ENCODE assay signal across 12 cellular contexts in genomic region chr5:172839669-172840068, GRCh38. TPM values are rescaled to one million over a fixed set of nuclear protein-coding genes. Genes with fewer than 3 reads are reported as not detected.
DNase-seq lines count a peak whose midpoint lies in the region; ATAC-seq and TF ChIP-seq lines count a peak whose summit lies in the region.
"Had no signal": no experiment of that assay in that cellular context is flagged by ENCODE, and none has a peak within 500 bp of the region (broad histone marks: within the 10 kb centered on the region; RNA-seq: fewer than 3 reads in every experiment).

No MANE protein-coding gene starts in this region.

- no peak overlapping the region for H3K4me3 Mint-ChIP-seq in endothelial cell (ENCODE audit: unreplicated experiment)
- H3K4me3 Mint-ChIP-seq: activated CD8-positive, alpha-beta T cell treated with anti-CD3 and anti-CD28 coated beads, Interleukin-2, amount 10 ng/mL, durations not matched to agents 7 days and 5 days had no signal

- no peak for TF ChIP-seq EP300 in sigmoid colon (IDR thresholded peaks at IDR 0.05)

- H3K4me1 ChIP-seq in BLaER1 (peaks cover 87% of the 10 kb centered on the region), Panc1 (ENCODE audit: control insufficient read depth, insufficient read depth, low read length) (peaks cover 44% of the 10 kb centered on the region), right atrium auricular region (peaks cover 0 to 46% of the 10 kb centered on the region in 2 donors), sigmoid colon (peaks cover 0 to 64% (median 56%) of the 10 kb centered on the region in 4 donors)

- H3K36me3 ChIP-seq in BLaER1, result peaks cover 74% of the 10 kb centered on the region
- peaks cover 8% of the 10 kb centered on the region; the same call in 1 of the 2 replicates for H3K36me3 ChIP-seq in Panc1 (ENCODE audit: control insufficient read depth, insufficient read depth, low read length)
- H3K36me3 ChIP-seq in right atrium auricular region, result no peaks in the 10 kb centered on the region
- H3K36me3 ChIP-seq in sigmoid colon, result no peaks in the 10 kb centered on the region

- 34 to 63% methylated on average over 5 of the region's 5 CpGs for WGBS in sigmoid colon, 2 donors

- H3K9me3 ChIP-seq in BLaER1 (no peaks in the 10 kb centered on the region), Panc1 (ENCODE audit: control insufficient read depth, insufficient read depth, low read depth, low read length) (no peaks in the 10 kb centered on the region), right atrium auricular region (no peaks in the 10 kb centered on the region), sigmoid colon (no peaks in the 10 kb centered on the region)

- ATAC-seq in Panc1, result no peak
- no peak for ATAC-seq in GM21515 (IDR thresholded peaks at IDR 0.05; ENCODE audit: unreplicated experiment)
- ATAC-seq in HG03565 (IDR thresholded peaks at IDR 0.05; ENCODE audit: unreplicated experiment), result no peak
- ATAC-seq: activated CD8-positive, alpha-beta T cell treated with anti-CD3 and anti-CD28 coated beads, Interleukin-2, amount 10 ng/mL, durations not matched to agents 7 days and 5 days had no signal

- POLR2A ChIA-PET in Panc1 (lab: Charles Lee), result interaction anchor here (0.6 kb wide), 1 partner anchor 96 kb away, joined by 6 read pairs; no protein-coding TSS in a partner anchor

- H3K4me3 ChIP-seq in BLaER1, result peak overlapping the region; percentile 25; the same call in 1 of the 2 replicates
- H3K4me3 ChIP-seq in Panc1 (ENCODE audit: low read depth in 2 of 2, low read length in 2 of 2), result no peak overlapping the region
- H3K4me3 ChIP-seq in right atrium auricular region, result no peak overlapping the region
- H3K4me3 ChIP-seq in sigmoid colon, result no peak overlapping the region

- H3K27ac ChIP-seq in BLaER1 (peak overlapping the region; percentile 93), Panc1 (ENCODE audit: low read length) (peak overlapping the region; percentile 74), right atrium auricular region (peak overlapping the region; percentile 46 to 63), sigmoid colon (peak overlapping the region; percentile 76 to 96 (median 92))

- BruUV-seq in Panc1 (replicated peaks; lab: Mats Ljungman, UMichigan), result TSS peak; percentile 39

- H4K20me1 ChIP-seq in BLaER1, result peaks cover 16% of the 10 kb centered on the region

- H3K4me1 Mint-ChIP-seq in endothelial cell (ENCODE audit: unreplicated experiment), result peaks cover 9% of the 10 kb centered on the region

- peak overlapping the region; percentile 71 for H3K9ac ChIP-seq in BLaER1

- H3K36me3 Mint-ChIP-seq in endothelial cell (ENCODE audit: low read depth, unreplicated experiment), result peaks cover 6% of the 10 kb centered on the region

- no peak for TF ChIP-seq CTCF in Panc1 (IDR thresholded peaks at IDR 0.05)
- no peak for TF ChIP-seq CTCF in right atrium auricular region (IDR thresholded peaks at IDR 0.05)
- TF ChIP-seq CTCF in sigmoid colon (IDR thresholded peaks at IDR 0.05), result no peak
- no peak for TF ChIP-seq CTCF in endothelial cell (IDR thresholded peaks at IDR 0.05; ENCODE audit: unreplicated experiment)

- H3K27me3 ChIP-seq in BLaER1 (no peaks in the 10 kb centered on the region), Panc1 (ENCODE audit: control insufficient read depth, insufficient read depth, low read length) (no peaks in the 10 kb centered on the region), right atrium auricular region (no peaks in the 10 kb centered on the region), sigmoid colon (no peaks in the 10 kb centered on the region)

- H3K4me2 ChIP-seq in BLaER1, result peak overlapping the region; percentile 99

- CTCF ChIA-PET in Panc1 (lab: Charles Lee), result no interaction called here

- no peaks in the 10 kb centered on the region for H3K27me3 Mint-ChIP-seq in endothelial cell (ENCODE audit: unreplicated experiment)

- no peak for TF ChIP-seq POLR2A in sigmoid colon (IDR thresholded peaks at IDR 0.05)

- H3K27ac Mint-ChIP-seq in endothelial cell (ENCODE audit: unreplicated experiment), result no peak overlapping the region
- H3K27ac Mint-ChIP-seq: activated CD8-positive, alpha-beta T cell treated with anti-CD3 and anti-CD28 coated beads, Interleukin-2, amount 10 ng/mL, durations not matched to agents 7 days and 5 days had no signal

- DNase-seq in Panc1 (ENCODE audit: low read depth, low spot score) (no peak), right atrium auricular region (ENCODE audit: low spot score) (no peak), sigmoid colon (no peak), endothelial cell (ENCODE audit: low spot score) (no peak)
- DNase-seq in activated CD4-positive, alpha-beta T cell treated with anti-CD3 and anti-CD28 coated beads for 4 hours, result no peak
- DNase-seq: activated CD8-positive, alpha-beta T cell treated with anti-CD3 and anti-CD28 coated beads, Interleukin-2, amount 10 ng/mL, durations not matched to agents 7 days and 5 days; activated gamma-delta T cell treated with Interleukin-2 at 50 U/mL for 16 hours; erythroblast; Kasumi-1 had no signal

- intact Hi-C loops in Panc1 (cut with micrococcal nuclease; ENCODE audit: unreplicated experiment) (no loop called here), sigmoid colon (cut with DNase I) (loop anchor here (1.0 kb wide), 1 partner anchor 64 kb away; no protein-coding TSS in a partner anchor)

- H3K9me3 Mint-ChIP-seq in endothelial cell (ENCODE audit: unreplicated experiment), result no peaks in the 10 kb centered on the region

- in situ Hi-C loops in Panc1 (cut with HindIII; ENCODE audit: low pct_unique_long_range_greater_than_20kb, low sequenced_read_pairs), result no loop called here

RNA-seq across cellular contexts. Expression of gene ERGIC1, which starts 5.6 kb away (rescaled TPM):
- total RNA-seq in Panc1 (2021; ENCODE audit: unreplicated experiment), result 206 TPM
- 419 TPM for polyA plus RNA-seq in Panc1 (2012; ENCODE audit: insufficient read length)
- 100 to 1,000 TPM in 1 of 2 donors, 10 to 100 TPM in 1; 70.7 to 113 TPM for total RNA-seq in right atrium auricular region
- 100 to 1,000 TPM in 1 of 4 donors, 10 to 100 TPM in 3; 80.6 to 117 (median 95.7) TPM for total RNA-seq in sigmoid colon
- 100 to 1,000 TPM; 125 to 160 (median 132) TPM for polyA plus RNA-seq in sigmoid colon
- 67.1 TPM for total RNA-seq in endothelial cell (ENCODE audit: unreplicated experiment)
